ENCODE assay signal across 1 cellular context in genomic region chr11:43558556-43559127, GRCh38.
TF ChIP-seq lines count a peak whose summit lies in the region.

No MANE protein-coding gene starts in this region.

TF ChIP-seq in HepG2, 621 proteins besides CTCF, POLR2A, EP300 and RAD21 (continued from another document):
- TF ChIP-seq, protein P1, sequence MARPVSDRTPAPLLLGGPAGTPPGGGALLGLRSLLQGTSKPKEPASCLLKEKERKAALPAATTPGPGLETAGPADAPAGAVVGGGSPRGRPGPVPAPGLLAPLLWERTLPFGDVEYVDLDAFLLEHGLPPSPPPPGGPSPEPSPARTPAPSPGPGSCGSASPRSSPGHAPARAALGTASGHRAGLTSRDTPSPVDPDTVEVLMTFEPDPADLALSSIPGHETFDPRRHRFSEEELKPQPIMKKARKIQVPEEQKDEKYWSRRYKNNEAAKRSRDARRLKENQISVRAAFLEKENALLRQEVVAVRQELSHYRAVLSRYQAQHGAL (CRISPR knock-in tag; IDR thresholded peaks at IDR 0.05; ENCODE audit: not compliant biosample characterization), result no peak
- no peak for TF ChIP-seq ZNF232 (CRISPR knock-in tag; IDR thresholded peaks at IDR 0.05; ENCODE audit: borderline replicate concordance)
- TF ChIP-seq NPAS2 (CRISPR knock-in tag; IDR thresholded peaks at IDR 0.05; ENCODE audit: borderline replicate concordance), result no peak
- TF ChIP-seq CCDC6 (CRISPR knock-in tag; IDR thresholded peaks at IDR 0.05), result no peak
- TF ChIP-seq ZNF816 (CRISPR knock-in tag; IDR thresholded peaks at IDR 0.05; ENCODE audit: borderline replicate concordance), result no peak
- TF ChIP-seq ZFX (CRISPR knock-in tag; IDR thresholded peaks at IDR 0.05; ENCODE audit: low read depth), result no peak
